ENCODE assay signal across 10 cellular contexts in the genomic region with DNA sequence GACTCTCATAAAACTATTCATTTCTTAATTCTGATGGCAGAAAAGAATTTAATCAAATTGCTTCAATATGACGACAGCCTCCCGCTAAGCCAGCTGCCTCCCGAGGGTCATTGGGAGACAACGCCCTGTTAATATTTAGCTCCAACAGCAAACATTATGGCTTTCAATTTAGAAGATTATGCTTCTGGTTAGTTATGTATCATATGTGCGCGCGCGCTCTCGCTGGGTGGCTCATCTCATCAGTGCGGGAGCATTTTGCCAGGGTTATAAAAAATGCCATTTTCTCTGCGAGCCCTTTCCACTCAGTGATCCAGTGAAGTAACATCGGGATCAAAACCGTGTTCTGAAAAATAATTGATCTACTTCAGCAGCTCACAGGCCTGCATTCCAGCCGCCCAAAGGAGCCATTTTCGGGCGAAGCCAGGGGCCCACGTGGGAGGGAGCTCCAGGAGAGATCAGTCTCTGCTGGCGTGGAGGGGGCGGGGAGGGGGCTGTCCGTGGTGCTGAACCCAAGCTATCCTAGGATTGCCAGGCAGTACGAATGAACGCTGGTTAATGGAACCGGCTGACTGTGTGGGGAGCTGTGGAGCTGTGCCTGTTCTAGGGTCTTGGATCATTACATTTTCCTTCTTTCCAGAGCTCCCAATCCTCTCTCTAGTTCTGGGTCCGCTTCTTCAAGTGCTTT.
DNase-seq lines count a peak whose midpoint lies in the region; ATAC-seq, FAIRE-seq and TF ChIP-seq lines count a peak whose summit lies in the region.
"Had no signal": no experiment of that assay in that cellular context is flagged by ENCODE, and none has a peak within 500 bp of the region (broad histone marks: within the 10 kb centered on the region; RNA-seq: fewer than 3 reads in every experiment).

No MANE protein-coding gene starts in this region.

- H3K27me3 Mint-ChIP-seq in nephron progenitor cell (ENCODE audit: low read depth, poor library complexity): peaks cover 72% of the 10 kb centered on the region

- TF ChIP-seq CTCF in GM10266 (IDR thresholded peaks at IDR 0.05; ENCODE audit: control insufficient read depth, insufficient read depth, low read depth, missing control alignments): no peak
- TF ChIP-seq CTCF in K562 (IDR thresholded peaks at IDR 0.05 in 2 of 3, conservative IDR thresholded peaks at IDR 0.05 in 1 of 3; ENCODE audit: insufficient read depth in 2 of 3, low read depth in 1 of 3, low read length in 3 of 3): peak in 2 of 3 experiments; percentile 18 to 31; a peak in 2 of 6 replicates
- TF ChIP-seq CTCF in nephron progenitor cell (IDR thresholded peaks at IDR 0.05): no peak
- no peak for TF ChIP-seq CTCF in gastroesophageal sphincter (IDR thresholded peaks at IDR 0.05)

- no peak overlapping the region for H3K4me3 Mint-ChIP-seq in nephron progenitor cell
- H3K4me3 Mint-ChIP-seq: stimulated activated naive CD8-positive, alpha-beta T cell treated with anti-CD3 and anti-CD28 coated beads, Interleukin-15, Interleukin-2, amounts not matched to agents 100 ng/mL and 50 ng/mL, for 24 hours had no signal

- CTCF ChIA-PET in K562 (lab: Yijun Ruan, JAX; ENCODE audit: low intra/inter-chr PET ratio): no interaction called here

- H3K27ac ChIP-seq in K562 (ENCODE audit: extremely low read depth, low read depth, low read length) (no peak overlapping the region), gastroesophageal sphincter (no peak overlapping the region)

- H3K27me3 ChIP-seq in MG63: no peaks in the 10 kb centered on the region
- peaks cover 0 to 2% of the 10 kb centered on the region in 2 experiments; a peak in 1 of 5 replicates for H3K27me3 ChIP-seq in K562 (ENCODE audit: control insufficient read depth in 2 of 2, insufficient read depth in 2 of 2, low read length in 2 of 2)
- peaks cover 76% of the 10 kb centered on the region for H3K27me3 ChIP-seq in gastroesophageal sphincter

- intact Hi-C loops in K562 (cut with micrococcal nuclease): no loop called here

- POLR2A ChIA-PET in K562 (lab: Yijun Ruan, JAX): interaction anchor here (0.5 to 0.7 kb wide), 2 partner anchors 445 to 767 kb away, joined by 3 to 4 read pairs; no protein-coding TSS in a partner anchor

- peak; percentile 35 for FAIRE-seq in K562 (lab: Jason Lieb, UNC)

- H3K9ac ChIP-seq in K562 (ENCODE audit: insufficient read depth in 1 of 2, low read depth in 2 of 2, low read length in 2 of 2): no peak overlapping the region

- H3K36me3 Mint-ChIP-seq in nephron progenitor cell (ENCODE audit: low read depth): no peaks in the 10 kb centered on the region

- 26% methylated on average over 23 of the region's 24 CpGs for WGBS in K562 (ENCODE audit: insufficient coverage, low coverage, missing lambda C conversion rate)
- WGBS in gastroesophageal sphincter (ENCODE audit: low coverage in 1 of 2), 2 donors: 11 to 19% methylated on average over 6 to 20 of the region's 24 CpGs

- no peaks in the 10 kb centered on the region for H3K79me2 ChIP-seq in K562 (ENCODE audit: control insufficient read depth, insufficient read depth, low read length)

- H3K36me3 ChIP-seq in MG63 (no peaks in the 10 kb centered on the region), K562 (ENCODE audit: control insufficient read depth, insufficient read depth, low read length) (no peaks in the 10 kb centered on the region), gastroesophageal sphincter (no peaks in the 10 kb centered on the region)

- H3K4me3 ChIP-seq in MG63 (no peak overlapping the region), K562 (no peak overlapping the region), gastroesophageal sphincter (no peak overlapping the region)

- H3K9me1 ChIP-seq in K562 (ENCODE audit: control insufficient read depth, insufficient read depth, low read length): no peaks in the 10 kb centered on the region

- TF ChIP-seq EP300 in K562 (IDR thresholded peaks at IDR 0.05; ENCODE audit: low read length): no peak
- no peak for TF ChIP-seq EP300 in gastroesophageal sphincter (IDR thresholded peaks at IDR 0.05)

- peaks cover 16% of the 10 kb centered on the region for H4K20me1 ChIP-seq in K562 (replicated peaks; ENCODE audit: control insufficient read depth, insufficient read depth, low read length)

- H3K4me1 ChIP-seq in K562 (replicated peaks in 1 of 2; ENCODE audit: control insufficient read depth in 2 of 2, insufficient read depth in 2 of 2, low read length in 2 of 2) (no peaks in the 10 kb centered on the region), gastroesophageal sphincter (no peaks in the 10 kb centered on the region)

- H3K27ac Mint-ChIP-seq in nephron progenitor cell: no peak overlapping the region
- H3K27ac Mint-ChIP-seq: stimulated activated naive CD8-positive, alpha-beta T cell treated with anti-CD3 and anti-CD28 coated beads, Interleukin-15, Interleukin-2, amounts not matched to agents 100 ng/mL and 50 ng/mL, for 24 hours had no signal

- H3K9me3 ChIP-seq in MG63 (no peaks in the 10 kb centered on the region), K562 (replicated peaks; ENCODE audit: control insufficient read depth, insufficient read depth, low read depth, low read length) (no peaks in the 10 kb centered on the region), gastroesophageal sphincter (no peaks in the 10 kb centered on the region)

- 0 out of 4 replicates have a peak, but pooled peaks of 1 of the 2 experiments have one; percentile 20 for TF ChIP-seq RAD21 in K562 (CRISPR knock-in tag; conservative IDR thresholded peaks at IDR 0.05 in 1 of 2, IDR thresholded peaks at IDR 0.05 in 1 of 2)

- in situ Hi-C loops in K562 (cut with MboI): no loop called here

- no peaks in the 10 kb centered on the region for H3K9me3 Mint-ChIP-seq in nephron progenitor cell
- H3K9me3 Mint-ChIP-seq: stimulated activated naive CD8-positive, alpha-beta T cell treated with anti-CD3 and anti-CD28 coated beads, Interleukin-15, Interleukin-2, amounts not matched to agents 100 ng/mL and 50 ng/mL, for 24 hours had no signal

- no peak overlapping the region for H3K4me2 ChIP-seq in K562 (ENCODE audit: insufficient read depth, low read length)

- no peak overlapping the region for H2AFZ ChIP-seq in K562 (ENCODE audit: low read depth, low read length)

- H3K4me1 Mint-ChIP-seq in nephron progenitor cell: no peaks in the 10 kb centered on the region

- no TSS peak for BruUV-seq in K562 (replicated peaks; lab: Mats Ljungman, UMichigan)

- no peak for TF ChIP-seq POLR2A in K562 (conservative IDR thresholded peaks at IDR 0.05)
- no peak for TF ChIP-seq POLR2A in gastroesophageal sphincter (IDR thresholded peaks at IDR 0.05)

- ATAC-seq in K562 (peak; percentile 98), gastroesophageal sphincter (no peak), HG03139 (IDR thresholded peaks at IDR 0.05; ENCODE audit: unreplicated experiment) (no peak)

- peak; percentile 14 for DNase-seq in GM10266 (ENCODE audit: extremely low spot score)
- peak; percentile 41 for DNase-seq in MG63
- DNase-seq in K562 (ENCODE audit: extremely low read depth in 1 of 4, low spot score in 3 of 4): peak; percentile 70 to 88 (median 83)
- peak; percentile 97 for DNase-seq in nephron progenitor cell
- no peak for DNase-seq in NOMO-1 (lab: John Stamatoyannopoulos, UW; ENCODE audit: unreplicated experiment in 2 of 2)
- no peak for DNase-seq in SHP77 (lab: John Stamatoyannopoulos, UW)
- DNase-seq: NCI-H2081 treated with DMSO at 0.1 percent for 48 hours had no signal

TF ChIP-seq in K562, 482 proteins besides CTCF, POLR2A, EP300 and RAD21 (continues in another document):
- no peak for TF ChIP-seq ZKSCAN8 (CRISPR knock-in tag; IDR thresholded peaks at IDR 0.05)
- no peak for TF ChIP-seq RBM39 (optimal IDR thresholded peaks at IDR 0.05; ENCODE audit: low read depth, low read length)
- no peak for TF ChIP-seq TOE1 (IDR thresholded peaks at IDR 0.05; ENCODE audit: borderline replicate concordance)
- TF ChIP-seq TOE1 (CRISPR knock-in tag; IDR thresholded peaks at IDR 0.05; ENCODE audit: borderline replicate concordance, low read depth): no peak
- TF ChIP-seq BMI1 (IDR thresholded peaks at IDR 0.05; ENCODE audit: low read length): no peak
- TF ChIP-seq, protein P1, sequence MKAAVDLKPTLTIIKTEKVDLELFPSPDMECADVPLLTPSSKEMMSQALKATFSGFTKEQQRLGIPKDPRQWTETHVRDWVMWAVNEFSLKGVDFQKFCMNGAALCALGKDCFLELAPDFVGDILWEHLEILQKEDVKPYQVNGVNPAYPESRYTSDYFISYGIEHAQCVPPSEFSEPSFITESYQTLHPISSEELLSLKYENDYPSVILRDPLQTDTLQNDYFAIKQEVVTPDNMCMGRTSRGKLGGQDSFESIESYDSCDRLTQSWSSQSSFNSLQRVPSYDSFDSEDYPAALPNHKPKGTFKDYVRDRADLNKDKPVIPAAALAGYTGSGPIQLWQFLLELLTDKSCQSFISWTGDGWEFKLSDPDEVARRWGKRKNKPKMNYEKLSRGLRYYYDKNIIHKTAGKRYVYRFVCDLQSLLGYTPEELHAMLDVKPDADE (conservative IDR thresholded peaks at IDR 0.05; ENCODE audit: control insufficient read depth, low read depth, low read length): no peak
- TF ChIP-seq CBX8 (IDR thresholded peaks at IDR 0.05; ENCODE audit: borderline replicate concordance, extremely low read depth, low read depth, low read length, poor library complexity, severe bottlenecking): no peak
- peak; percentile 45 for TF ChIP-seq SAP30 (IDR thresholded peaks at IDR 0.05; ENCODE audit: borderline replicate concordance, insufficient read depth, low read depth, low read length, poor library complexity, severe bottlenecking)
- no peak for TF ChIP-seq U2AF1 (optimal IDR thresholded peaks at IDR 0.05; ENCODE audit: low read depth, low read length)
- peak; percentile 44 for TF ChIP-seq CXXC5 (CRISPR knock-in tag; IDR thresholded peaks at IDR 0.05)

Comparison
In these comparisons a context has a peak if more than half of its experiments do, and no peak if none do; other contexts are left out.
1. DNase-seq: peak in GM10266 (single experiment), MG63 (single experiment), K562 (4 of 4) and nephron progenitor cell (single experiment); none in NOMO-1 (0 of 2) and SHP77 (0 of 2).
2. CTCF ChIP-seq: peak in K562 (2 of 3); none in GM10266 (single experiment), nephron progenitor cell (single experiment) and gastroesophageal sphincter (0 of 4).